29 cellular contexts compared by ENCODE assay signal in genomic region chr6:149592983-149593382, GRCh38.
"Had no signal": no experiment of that assay in that cellular context is flagged by ENCODE, and none has a peak within 500 bp of the region (broad histone marks: within the 10 kb centered on the region; RNA-seq: fewer than 3 reads in every experiment).

No MANE protein-coding gene starts in this region.

- H3K4me1 ChIP-seq: parathyroid adenoma, prostate gland, right atrium auricular region, spleen, stomach, thyroid gland, tibial nerve, upper lobe of left lung, vagina had no signal

- H3K9me3 Mint-ChIP-seq: naive B cell; naive thymus-derived CD8-positive, alpha-beta T cell; natural killer cell treated with Interleukin-12 subunit alpha and Interleukin-12 subunit beta and Interleukin-15 and Interleukin-18, amount 100 ng/mL, for 72 hours; neural progenitor cell; stimulated activated memory B cell treated with anti-CD40 and anti-IgM and Interleukin-4, amounts not matched to agents 10 μg/mL and 1 μg/mL and 100 μg/mL, for 72 hours; stimulated activated naive CD8-positive, alpha-beta T cell treated with anti-CD3 and anti-CD28 coated beads, Interleukin-15, Interleukin-2, amounts not matched to agents 100 ng/mL and 50 ng/mL, for 24 hours had no signal

- H3K27ac Mint-ChIP-seq: naive B cell; naive thymus-derived CD8-positive, alpha-beta T cell; natural killer cell treated with Interleukin-12 subunit alpha and Interleukin-12 subunit beta and Interleukin-15 and Interleukin-18, amount 100 ng/mL, for 72 hours; neural progenitor cell; stimulated activated memory B cell treated with anti-CD40 and anti-IgM and Interleukin-4, amounts not matched to agents 10 μg/mL and 1 μg/mL and 100 μg/mL, for 72 hours; stimulated activated naive CD8-positive, alpha-beta T cell treated with anti-CD3 and anti-CD28 coated beads, Interleukin-15, Interleukin-2, amounts not matched to agents 100 ng/mL and 50 ng/mL, for 24 hours had no signal

- H3K4me3 Mint-ChIP-seq: naive B cell; naive thymus-derived CD8-positive, alpha-beta T cell; natural killer cell treated with Interleukin-12 subunit alpha and Interleukin-12 subunit beta and Interleukin-15 and Interleukin-18, amount 100 ng/mL, for 72 hours; neural progenitor cell; stimulated activated memory B cell treated with anti-CD40 and anti-IgM and Interleukin-4, amounts not matched to agents 10 μg/mL and 1 μg/mL and 100 μg/mL, for 72 hours; stimulated activated naive CD8-positive, alpha-beta T cell treated with anti-CD3 and anti-CD28 coated beads, Interleukin-15, Interleukin-2, amounts not matched to agents 100 ng/mL and 50 ng/mL, for 24 hours had no signal

- H3K9ac ChIP-seq: neural progenitor cell, parathyroid adenoma had no signal

- H3K4me1 Mint-ChIP-seq: naive B cell; naive thymus-derived CD8-positive, alpha-beta T cell; neural progenitor cell; stimulated activated memory B cell treated with anti-CD40 and anti-IgM and Interleukin-4, amounts not matched to agents 10 μg/mL and 1 μg/mL and 100 μg/mL, for 72 hours had no signal

- ATAC-seq: naive thymus-derived CD8-positive, alpha-beta T cell; natural killer cell treated with Interleukin-12 subunit alpha and Interleukin-12 subunit beta and Interleukin-15 and Interleukin-18, amount 100 ng/mL, for 72 hours; sciatic nerve; stimulated activated memory B cell treated with anti-CD40 and anti-IgM and Interleukin-4, amounts not matched to agents 10 μg/mL and 1 μg/mL and 100 μg/mL, for 72 hours had no signal

- FAIRE-seq: urothelium cell line had no signal

- H3K4me2 ChIP-seq: neural progenitor cell, smooth muscle cell had no signal

- H3K79me2 ChIP-seq: parathyroid adenoma had no signal

- H3K27me3 Mint-ChIP-seq: naive B cell; naive thymus-derived CD8-positive, alpha-beta T cell; natural killer cell treated with Interleukin-12 subunit alpha and Interleukin-12 subunit beta and Interleukin-15 and Interleukin-18, amount 100 ng/mL, for 72 hours; stimulated activated memory B cell treated with anti-CD40 and anti-IgM and Interleukin-4, amounts not matched to agents 10 μg/mL and 1 μg/mL and 100 μg/mL, for 72 hours; stimulated activated naive CD8-positive, alpha-beta T cell treated with anti-CD3 and anti-CD28 coated beads, Interleukin-15, Interleukin-2, amounts not matched to agents 100 ng/mL and 50 ng/mL, for 24 hours had no signal

- H3K36me3 ChIP-seq: ovary, prostate gland had no signal

- H3K9me3 ChIP-seq: ovary, prostate gland, right atrium auricular region, spleen, stomach, thoracic aorta, thyroid gland, tibial nerve, upper lobe of left lung, vagina had no signal

- H2AFZ ChIP-seq: neural progenitor cell, parathyroid adenoma had no signal

- H3K27me3 ChIP-seq: neural progenitor cell, ovary, right atrium auricular region, spleen, stomach, thyroid gland, tibial nerve, upper lobe of left lung, vagina had no signal

- DNase-seq: naive B cell; naive thymus-derived CD8-positive, alpha-beta T cell; occipital lobe; ovary; retina; spleen; stimulated activated CD4-positive, alpha-beta T cell treated with anti-CD3 and anti-CD28 coated beads, Interleukin-12 subunit alpha, Interleukin-12 subunit beta, amount 100 ng/mL, for 4 hours; stimulated activated CD4-positive, alpha-beta T cell treated with anti-CD3 and anti-CD28 coated beads, Interleukin-1b, Interleukin-23, amount 100 ng/mL, for 48 hours; stimulated activated CD4-positive, alpha-beta T cell treated with anti-CD3 and anti-CD28 coated beads, Interleukin-4, amount 100 ng/mL, for 1 hour; stimulated activated CD4-positive, alpha-beta T cell treated with anti-CD3 and anti-CD28 coated beads, Interleukin-4, amount 100 ng/mL, for 4 hours; stimulated activated CD8-positive, alpha-beta memory T cell treated with anti-CD3 and anti-CD28 coated beads, Interleukin-4, amount 100 ng/mL, for 48 hours; stimulated activated naive CD4-positive, alpha-beta T cell treated with Interleukin-2 at 50 U/mL for 16 hours; stomach; thyroid gland; upper lobe of left lung had no signal

- H3K4me3 ChIP-seq: neural progenitor cell, ovary, prostate gland, right atrium auricular region, skin epidermis, smooth muscle cell, spleen, stomach, thoracic aorta, thyroid gland, tibial nerve, upper lobe of left lung, vagina had no signal

- H3K27ac ChIP-seq: neural progenitor cell, ovary, parathyroid adenoma, prostate gland, right atrium auricular region, skin epidermis, spleen, stomach, thoracic aorta, thyroid gland, tibial nerve, upper lobe of left lung, vagina had no signal
